In genomic region chr4:105896461-105896939, GRCh38 we compare ENCODE assay signal across 8 cellular contexts. TPM values are rescaled to one million over a fixed set of nuclear protein-coding genes. Genes with fewer than 3 reads are reported as not detected.
DNase-seq lines count a peak whose midpoint lies in the region; ATAC-seq and TF ChIP-seq lines count a peak whose summit lies in the region.

No MANE protein-coding gene starts in this region.

- no peaks in the 10 kb centered on the region for H3K36me3 ChIP-seq in lung (ENCODE audit: control insufficient read depth in 2 of 2, insufficient read depth in 2 of 2, low read length in 2 of 2)

- H3K4me3 Mint-ChIP-seq in WTC11, result peak overlapping the region; percentile 80

- H3K27me3 ChIP-seq in lung (ENCODE audit: control insufficient read depth, insufficient read depth), result no peaks in the 10 kb centered on the region

- DNase-seq in AG10803 (ENCODE audit: low read depth) (no peak), WTC11 (ENCODE audit: low spot score) (no peak), lung (ENCODE audit: low spot score) (no peak), HPDE6-E6E7 (ENCODE audit: extremely low spot score) (no peak)
- no peak for DNase-seq in activated CD4-positive, alpha-beta T cell treated with anti-CD3 and anti-CD28 coated beads for 1 hour

- POLR2A ChIA-PET in WTC11 (lab: Charles Lee), result no interaction called here

- 4% methylated on average over 22 of the region's 22 CpGs for WGBS in lung, 2 donors

- peaks cover 37% of the 10 kb centered on the region for H3K4me1 Mint-ChIP-seq in WTC11

- ATAC-seq in GM21381 (IDR thresholded peaks at IDR 0.05; ENCODE audit: unreplicated experiment) (peak; percentile 21), WTC11 (peak; percentile 61), lung (ENCODE audit: insufficient read depth, low FRiP score) (no peak), HG02973 (IDR thresholded peaks at IDR 0.05; ENCODE audit: unreplicated experiment) (no peak), HG03175 (IDR thresholded peaks at IDR 0.05; ENCODE audit: unreplicated experiment) (no peak)

- CTCF ChIA-PET in WTC11 (lab: Charles Lee), result no interaction called here

- peaks cover 86% of the 10 kb centered on the region for H3K27me3 Mint-ChIP-seq in WTC11 (ENCODE audit: low read depth)

- peak overlapping the region in 1 of 2 donors; percentile 95 for H3K27ac ChIP-seq in lung (ENCODE audit: low read depth in 1 of 2, low read length in 1 of 2)

- peak overlapping the region; percentile 21 for H3K4me3 ChIP-seq in AG10803 (ENCODE audit: low read length)
- H3K4me3 ChIP-seq in lung, result peak overlapping the region; percentile 76

- H3K9me3 ChIP-seq in lung (ENCODE audit: control insufficient read depth in 2 of 2, insufficient read depth in 1 of 2, low read length in 1 of 2), result no peaks in the 10 kb centered on the region

- TF ChIP-seq CTCF in AG10803 (conservative IDR thresholded peaks at IDR 0.05; ENCODE audit: low read length) (no peak), WTC11 (IDR thresholded peaks at IDR 0.05) (no peak), lung (IDR thresholded peaks at IDR 0.05; ENCODE audit: control extremely low read depth, extremely low read depth) (no peak)

- no peaks in the 10 kb centered on the region for H3K36me3 Mint-ChIP-seq in WTC11

- no peaks in the 10 kb centered on the region for H3K9me3 Mint-ChIP-seq in WTC11

- no peak overlapping the region for H3K27ac Mint-ChIP-seq in WTC11

- peaks cover 0 to 4% of the 10 kb centered on the region in 2 donors for H3K4me1 ChIP-seq in lung (ENCODE audit: control insufficient read depth in 2 of 2, insufficient read depth in 2 of 2, low read length in 2 of 2)

TF ChIP-seq in WTC11, 78 proteins besides CTCF, POLR2A, EP300 and RAD21:
- TF ChIP-seq ZBTB21 (CRISPR knock-in tag; IDR thresholded peaks at IDR 0.05; ENCODE audit: borderline replicate concordance), result 0 out of 2 replicates have a peak, but pooled peaks have one; percentile 13
- TF ChIP-seq JAZF1 (CRISPR knock-in tag; IDR thresholded peaks at IDR 0.05), result no peak
TF ChIP-seq in WTC11: peak in this region for 1.

RNA-seq across cellular contexts. Expression of gene NPNT, which starts 1.2 kb away (rescaled TPM):
- total RNA-seq in WTC11 (2021) (1.3 to 1.6 TPM (median 1.4 TPM) in 3 replicates), lung (100 to 1,000 TPM; 160 TPM)
- 100 to 1,000 TPM in 1 of 2 donors, 10 to 100 TPM in 1; 41.0 to 140 TPM for polyA plus RNA-seq in lung

Comparison
In these comparisons a context has a peak if more than half of its experiments do, and no peak if none do; other contexts are left out.
1. ATAC-seq: peak in GM21381 (single experiment) and WTC11 (single experiment); none in lung (single experiment), HG02973 (single experiment) and HG03175 (single experiment).
2. RNA of gene NPNT, which starts 1.2 kb away (total RNA-seq): 160 TPM in lung; 1.3 to 1.6 TPM in WTC11; every median in the first group is over 10 times any median in the second.